ENCODE assay signal across 2 cellular contexts in the genomic region with DNA sequence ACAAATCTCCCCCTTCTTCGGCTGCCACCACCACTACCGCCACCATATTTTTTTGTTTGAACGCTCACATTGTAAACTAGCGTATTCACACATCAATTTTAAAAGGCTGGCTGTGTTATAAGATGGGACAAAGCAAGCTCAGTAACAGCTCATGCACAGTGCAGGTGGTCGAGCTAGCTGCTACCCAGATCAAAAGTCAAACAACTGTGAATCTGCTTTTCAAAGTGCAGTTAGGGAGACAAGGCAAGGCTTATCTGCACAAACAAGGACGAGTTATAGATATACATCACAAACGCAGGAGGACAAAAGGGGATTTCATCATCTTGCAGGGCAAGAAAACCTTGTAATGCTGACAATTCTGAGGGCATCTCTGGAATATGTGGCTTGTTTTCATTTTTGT.
TF ChIP-seq lines count a peak whose summit lies in the region.

No MANE protein-coding gene starts in this region.

TF ChIP-seq in SK-N-SH, 30 proteins besides CTCF, POLR2A, EP300 and RAD21:
- TF ChIP-seq EZH2phosphoT487 (IDR thresholded peaks at IDR 0.05; ENCODE audit: borderline replicate concordance, low read depth), result no peak
- no peak for TF ChIP-seq FOSL2 (IDR thresholded peaks at IDR 0.05; ENCODE audit: borderline replicate concordance, low read depth)
- TF ChIP-seq MXI1 (IDR thresholded peaks at IDR 0.05; ENCODE audit: low read depth, low read length), result no peak
- 0 out of 2 replicates have a peak, but pooled peaks have one; percentile 59 for TF ChIP-seq FOXJ3 (CRISPR knock-in tag; IDR thresholded peaks at IDR 0.05)
- no peak for TF ChIP-seq RCOR1 (IDR thresholded peaks at IDR 0.05; ENCODE audit: low read length)
- TF ChIP-seq RFX5 (IDR thresholded peaks at IDR 0.05; ENCODE audit: low read length), result no peak
- no peak for TF ChIP-seq FOXM1 (IDR thresholded peaks at IDR 0.05; ENCODE audit: low read depth)
- TF ChIP-seq, protein P1, sequence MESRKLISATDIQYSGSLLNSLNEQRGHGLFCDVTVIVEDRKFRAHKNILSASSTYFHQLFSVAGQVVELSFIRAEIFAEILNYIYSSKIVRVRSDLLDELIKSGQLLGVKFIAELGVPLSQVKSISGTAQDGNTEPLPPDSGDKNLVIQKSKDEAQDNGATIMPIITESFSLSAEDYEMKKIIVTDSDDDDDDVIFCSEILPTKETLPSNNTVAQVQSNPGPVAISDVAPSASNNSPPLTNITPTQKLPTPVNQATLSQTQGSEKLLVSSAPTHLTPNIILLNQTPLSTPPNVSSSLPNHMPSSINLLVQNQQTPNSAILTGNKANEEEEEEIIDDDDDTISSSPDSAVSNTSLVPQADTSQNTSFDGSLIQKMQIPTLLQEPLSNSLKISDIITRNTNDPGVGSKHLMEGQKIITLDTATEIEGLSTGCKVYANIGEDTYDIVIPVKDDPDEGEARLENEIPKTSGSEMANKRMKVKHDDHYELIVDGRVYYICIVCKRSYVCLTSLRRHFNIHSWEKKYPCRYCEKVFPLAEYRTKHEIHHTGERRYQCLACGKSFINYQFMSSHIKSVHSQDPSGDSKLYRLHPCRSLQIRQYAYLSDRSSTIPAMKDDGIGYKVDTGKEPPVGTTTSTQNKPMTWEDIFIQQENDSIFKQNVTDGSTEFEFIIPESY (IDR thresholded peaks at IDR 0.05; ENCODE audit: borderline replicate concordance, low read depth), result no peak
- no peak for TF ChIP-seq NRF1 (IDR thresholded peaks at IDR 0.05; ENCODE audit: low read depth, low read length)
- TF ChIP-seq, protein P2, sequence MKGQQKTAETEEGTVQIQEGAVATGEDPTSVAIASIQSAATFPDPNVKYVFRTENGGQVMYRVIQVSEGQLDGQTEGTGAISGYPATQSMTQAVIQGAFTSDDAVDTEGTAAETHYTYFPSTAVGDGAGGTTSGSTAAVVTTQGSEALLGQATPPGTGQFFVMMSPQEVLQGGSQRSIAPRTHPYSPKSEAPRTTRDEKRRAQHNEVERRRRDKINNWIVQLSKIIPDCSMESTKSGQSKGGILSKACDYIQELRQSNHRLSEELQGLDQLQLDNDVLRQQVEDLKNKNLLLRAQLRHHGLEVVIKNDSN (IDR thresholded peaks at IDR 0.05; ENCODE audit: borderline replicate concordance, low read depth), result no peak
- peak; percentile 83 for TF ChIP-seq GATA2 (CRISPR knock-in tag; IDR thresholded peaks at IDR 0.05)
- TF ChIP-seq NFIC (IDR thresholded peaks at IDR 0.05; ENCODE audit: borderline replicate concordance), result no peak
- TF ChIP-seq, protein P3, sequence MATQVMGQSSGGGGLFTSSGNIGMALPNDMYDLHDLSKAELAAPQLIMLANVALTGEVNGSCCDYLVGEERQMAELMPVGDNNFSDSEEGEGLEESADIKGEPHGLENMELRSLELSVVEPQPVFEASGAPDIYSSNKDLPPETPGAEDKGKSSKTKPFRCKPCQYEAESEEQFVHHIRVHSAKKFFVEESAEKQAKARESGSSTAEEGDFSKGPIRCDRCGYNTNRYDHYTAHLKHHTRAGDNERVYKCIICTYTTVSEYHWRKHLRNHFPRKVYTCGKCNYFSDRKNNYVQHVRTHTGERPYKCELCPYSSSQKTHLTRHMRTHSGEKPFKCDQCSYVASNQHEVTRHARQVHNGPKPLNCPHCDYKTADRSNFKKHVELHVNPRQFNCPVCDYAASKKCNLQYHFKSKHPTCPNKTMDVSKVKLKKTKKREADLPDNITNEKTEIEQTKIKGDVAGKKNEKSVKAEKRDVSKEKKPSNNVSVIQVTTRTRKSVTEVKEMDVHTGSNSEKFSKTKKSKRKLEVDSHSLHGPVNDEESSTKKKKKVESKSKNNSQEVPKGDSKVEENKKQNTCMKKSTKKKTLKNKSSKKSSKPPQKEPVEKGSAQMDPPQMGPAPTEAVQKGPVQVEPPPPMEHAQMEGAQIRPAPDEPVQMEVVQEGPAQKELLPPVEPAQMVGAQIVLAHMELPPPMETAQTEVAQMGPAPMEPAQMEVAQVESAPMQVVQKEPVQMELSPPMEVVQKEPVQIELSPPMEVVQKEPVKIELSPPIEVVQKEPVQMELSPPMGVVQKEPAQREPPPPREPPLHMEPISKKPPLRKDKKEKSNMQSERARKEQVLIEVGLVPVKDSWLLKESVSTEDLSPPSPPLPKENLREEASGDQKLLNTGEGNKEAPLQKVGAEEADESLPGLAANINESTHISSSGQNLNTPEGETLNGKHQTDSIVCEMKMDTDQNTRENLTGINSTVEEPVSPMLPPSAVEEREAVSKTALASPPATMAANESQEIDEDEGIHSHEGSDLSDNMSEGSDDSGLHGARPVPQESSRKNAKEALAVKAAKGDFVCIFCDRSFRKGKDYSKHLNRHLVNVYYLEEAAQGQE (IDR thresholded peaks at IDR 0.05; ENCODE audit: low read depth, low read length), result no peak
- no peak for TF ChIP-seq MEF2A (IDR thresholded peaks at IDR 0.05; ENCODE audit: borderline replicate concordance, low read depth)
- TF ChIP-seq SMC3 (IDR thresholded peaks at IDR 0.05; ENCODE audit: low read depth, low read length), result 0 out of 2 replicates have a peak, but pooled peaks have one; percentile 0
- TF ChIP-seq, protein P4, sequence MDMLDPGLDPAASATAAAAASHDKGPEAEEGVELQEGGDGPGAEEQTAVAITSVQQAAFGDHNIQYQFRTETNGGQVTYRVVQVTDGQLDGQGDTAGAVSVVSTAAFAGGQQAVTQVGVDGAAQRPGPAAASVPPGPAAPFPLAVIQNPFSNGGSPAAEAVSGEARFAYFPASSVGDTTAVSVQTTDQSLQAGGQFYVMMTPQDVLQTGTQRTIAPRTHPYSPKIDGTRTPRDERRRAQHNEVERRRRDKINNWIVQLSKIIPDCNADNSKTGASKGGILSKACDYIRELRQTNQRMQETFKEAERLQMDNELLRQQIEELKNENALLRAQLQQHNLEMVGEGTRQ (IDR thresholded peaks at IDR 0.05; ENCODE audit: borderline replicate concordance, low read depth, low read length), result no peak
- TF ChIP-seq TEAD4 (IDR thresholded peaks at IDR 0.05; ENCODE audit: borderline replicate concordance, insufficient read depth), result no peak

TF ChIP-seq in SK-N-SH treated with all-trans-retinoic acid at 6 μM for 48 hours, 23 proteins besides CTCF, POLR2A, EP300 and RAD21:
- TF ChIP-seq RARB (CRISPR knock-in tag; IDR thresholded peaks at IDR 0.05) (no peak), ESRRG (CRISPR knock-in tag; IDR thresholded peaks at IDR 0.05) (no peak), ARNTL (CRISPR knock-in tag; IDR thresholded peaks at IDR 0.05; ENCODE audit: borderline replicate concordance, low read depth) (no peak), ZC3H10 (CRISPR knock-in tag; IDR thresholded peaks at IDR 0.05) (no peak), OSR1 (CRISPR knock-in tag; IDR thresholded peaks at IDR 0.05) (no peak), CSDC2 (CRISPR knock-in tag; IDR thresholded peaks at IDR 0.05) (no peak), SNAI2 (CRISPR knock-in tag; IDR thresholded peaks at IDR 0.05) (no peak), ZFP3 (CRISPR knock-in tag; IDR thresholded peaks at IDR 0.05) (no peak), PPARA (CRISPR knock-in tag; IDR thresholded peaks at IDR 0.05; ENCODE audit: borderline replicate concordance) (no peak), TCF4 (CRISPR knock-in tag; IDR thresholded peaks at IDR 0.05; ENCODE audit: borderline replicate concordance) (no peak), ISL1 (CRISPR knock-in tag; IDR thresholded peaks at IDR 0.05) (no peak), ZNF8 (CRISPR knock-in tag; IDR thresholded peaks at IDR 0.05) (no peak), BACH2 (CRISPR knock-in tag; IDR thresholded peaks at IDR 0.05; ENCODE audit: borderline replicate concordance) (no peak)
- TF ChIP-seq, protein P5, sequence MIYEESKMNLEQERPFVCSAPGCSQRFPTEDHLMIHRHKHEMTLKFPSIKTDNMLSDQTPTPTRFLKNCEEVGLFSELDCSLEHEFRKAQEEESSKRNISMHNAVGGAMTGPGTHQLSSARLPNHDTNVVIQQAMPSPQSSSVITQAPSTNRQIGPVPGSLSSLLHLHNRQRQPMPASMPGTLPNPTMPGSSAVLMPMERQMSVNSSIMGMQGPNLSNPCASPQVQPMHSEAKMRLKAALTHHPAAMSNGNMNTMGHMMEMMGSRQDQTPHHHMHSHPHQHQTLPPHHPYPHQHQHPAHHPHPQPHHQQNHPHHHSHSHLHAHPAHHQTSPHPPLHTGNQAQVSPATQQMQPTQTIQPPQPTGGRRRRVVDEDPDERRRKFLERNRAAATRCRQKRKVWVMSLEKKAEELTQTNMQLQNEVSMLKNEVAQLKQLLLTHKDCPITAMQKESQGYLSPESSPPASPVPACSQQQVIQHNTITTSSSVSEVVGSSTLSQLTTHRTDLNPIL (CRISPR knock-in tag; IDR thresholded peaks at IDR 0.05; ENCODE audit: low read depth), result no peak
- TF ChIP-seq, protein P6, sequence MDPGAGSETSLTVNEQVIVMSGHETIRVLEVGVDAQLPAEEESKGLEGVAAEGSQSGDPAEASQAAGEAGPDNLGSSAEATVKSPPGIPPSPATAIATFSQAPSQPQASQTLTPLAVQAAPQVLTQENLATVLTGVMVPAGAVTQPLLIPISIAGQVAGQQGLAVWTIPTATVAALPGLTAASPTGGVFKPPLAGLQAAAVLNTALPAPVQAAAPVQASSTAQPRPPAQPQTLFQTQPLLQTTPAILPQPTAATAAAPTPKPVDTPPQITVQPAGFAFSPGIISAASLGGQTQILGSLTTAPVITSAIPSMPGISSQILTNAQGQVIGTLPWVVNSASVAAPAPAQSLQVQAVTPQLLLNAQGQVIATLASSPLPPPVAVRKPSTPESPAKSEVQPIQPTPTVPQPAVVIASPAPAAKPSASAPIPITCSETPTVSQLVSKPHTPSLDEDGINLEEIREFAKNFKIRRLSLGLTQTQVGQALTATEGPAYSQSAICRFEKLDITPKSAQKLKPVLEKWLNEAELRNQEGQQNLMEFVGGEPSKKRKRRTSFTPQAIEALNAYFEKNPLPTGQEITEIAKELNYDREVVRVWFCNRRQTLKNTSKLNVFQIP (CRISPR knock-in tag; IDR thresholded peaks at IDR 0.05; ENCODE audit: borderline replicate concordance, low read depth), result no peak
- TF ChIP-seq, protein P7, sequence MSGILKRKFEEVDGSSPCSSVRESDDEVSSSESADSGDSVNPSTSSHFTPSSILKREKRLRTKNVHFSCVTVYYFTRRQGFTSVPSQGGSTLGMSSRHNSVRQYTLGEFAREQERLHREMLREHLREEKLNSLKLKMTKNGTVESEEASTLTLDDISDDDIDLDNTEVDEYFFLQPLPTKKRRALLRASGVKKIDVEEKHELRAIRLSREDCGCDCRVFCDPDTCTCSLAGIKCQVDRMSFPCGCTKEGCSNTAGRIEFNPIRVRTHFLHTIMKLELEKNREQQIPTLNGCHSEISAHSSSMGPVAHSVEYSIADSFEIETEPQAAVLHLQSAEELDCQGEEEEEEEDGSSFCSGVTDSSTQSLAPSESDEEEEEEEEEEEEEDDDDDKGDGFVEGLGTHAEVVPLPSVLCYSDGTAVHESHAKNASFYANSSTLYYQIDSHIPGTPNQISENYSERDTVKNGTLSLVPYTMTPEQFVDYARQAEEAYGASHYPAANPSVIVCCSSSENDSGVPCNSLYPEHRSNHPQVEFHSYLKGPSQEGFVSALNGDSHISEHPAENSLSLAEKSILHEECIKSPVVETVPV (CRISPR knock-in tag; IDR thresholded peaks at IDR 0.05), result no peak
